ENCODE assay signal across 9 cellular contexts in genomic region chr4:108166441-108167315, GRCh38. TPM values are rescaled to one million over a fixed set of nuclear protein-coding genes. Genes with fewer than 3 reads are reported as not detected.
DNase-seq lines count a peak whose midpoint lies in the region; ATAC-seq, FAIRE-seq and TF ChIP-seq lines count a peak whose summit lies in the region.
"Had no signal": no experiment of that assay in that cellular context is flagged by ENCODE, and none has a peak within 500 bp of the region (broad histone marks: within the 10 kb centered on the region; RNA-seq: fewer than 3 reads in every experiment).

No MANE protein-coding gene starts in this region.

- peak overlapping the region in 3 of 4 donors; percentile 22 to 84 (median 33) for H3K4me3 ChIP-seq in adrenal gland

- WGBS in adrenal gland, 4 donors = 2 to 5% (median 2%) methylated on average over 36 to 58 of the region's 58 CpGs

- FAIRE-seq in GM12892 (lab: Jason Lieb, UNC) = no peak

- H3K4me1 ChIP-seq in adrenal gland (replicated peaks in 1 of 2) = peaks cover 0 to 15% of the 10 kb centered on the region in 2 donors

- no peak for TF ChIP-seq POLR2A in adrenal gland (IDR thresholded peaks at IDR 0.05)
- no peak for TF ChIP-seq POLR2A in GM12892 (IDR thresholded peaks at IDR 0.05; ENCODE audit: low read depth, low read length)

- DNase-seq in DMS153 (lab: John Stamatoyannopoulos, UW) = peak; percentile 40
- peak; percentile 59 for DNase-seq in SK-N-DZ (ENCODE audit: low spot score)
- peak in 6 of 7 donors; percentile 25 to 50 (median 32) for DNase-seq in adrenal gland
- peak; percentile 6 for DNase-seq in kidney glomerular epithelial cell (lab: John Stamatoyannopoulos, UW)
- peak in 2 of 3 donors; percentile 55 to 69 for DNase-seq in stimulated activated CD4-positive, alpha-beta T cell treated with anti-CD3 and anti-CD28 coated beads, TNF-alpha, amount 100 ng/mL, for 48 hours (ENCODE audit: low read depth in 3 of 3)
- no peak for DNase-seq in COLO829 (ENCODE audit: low spot score)
- no peak for DNase-seq in GM12892 (ENCODE audit: insufficient read length)

- intact Hi-C loops in adrenal gland (cut with DNase I) = no loop called here

- no peak for TF ChIP-seq CTCF in adrenal gland (IDR thresholded peaks at IDR 0.05)

- peaks cover 20% of the 10 kb centered on the region for H3K27me3 ChIP-seq in adrenal gland

- H3K27ac ChIP-seq in adrenal gland = peak overlapping the region in 3 of 5 donors; percentile 32 to 78 (median 43)
- H3K27ac ChIP-seq: HL-60 had no signal

- H3K9me3 ChIP-seq in adrenal gland (replicated peaks in 1 of 3) = no peaks in the 10 kb centered on the region

- H3K36me3 ChIP-seq in adrenal gland (replicated peaks in 1 of 2) = no peaks in the 10 kb centered on the region

- ATAC-seq in HG02763 (IDR thresholded peaks at IDR 0.05; ENCODE audit: unreplicated experiment) = peak; percentile 30

RNA-seq across cellular contexts. Expression of gene LEF1, which starts 2.1 kb away (rescaled TPM):
- polyA plus RNA-seq in SK-N-DZ (2014; cell fraction: cytosol; rRNA removed) = 18.9 and 25.0 TPM in 2 replicates
- 15.0 and 20.2 TPM in 2 replicates for polyA plus RNA-seq in SK-N-DZ (2014; cell fraction: nucleus; rRNA removed)
- total RNA-seq in adrenal gland = 10 to 100 TPM in 7 of 8 donors, 1 to 10 TPM in 1; 6.1 to 78.2 (median 33.7) TPM
- 10 to 100 TPM; 24.9 to 70.8 (median 53.4) TPM for polyA plus RNA-seq in adrenal gland
- 20.9 TPM for polyA plus RNA-seq in GM12892 (2012; ENCODE audit: missing spikeins)

Comparison
In these comparisons a context has a peak if more than half of its experiments do, and no peak if none do; other contexts are left out.
1. DNase-seq: peak in DMS153 (single experiment), SK-N-DZ (single experiment), adrenal gland (6 of 7), kidney glomerular epithelial cell (single experiment) and stimulated activated CD4-positive, alpha-beta T cell treated with anti-CD3 and anti-CD28 coated beads, TNF-alpha, amount 100 ng/mL, for 48 hours (2 of 3); none in COLO829 (single experiment) and GM12892 (single experiment).